Comparison of ENCODE assay signal across 24 cellular contexts in genomic region chr16:82767198-82767597, GRCh38.
"Had no signal": no experiment of that assay in that cellular context is flagged by ENCODE, and none has a peak within 500 bp of the region (broad histone marks: within the 10 kb centered on the region; RNA-seq: fewer than 3 reads in every experiment).

No MANE protein-coding gene starts in this region.

- H3K9ac ChIP-seq: parathyroid adenoma had no signal

- ATAC-seq: lower lobe of right lung; naive thymus-derived CD8-positive, alpha-beta T cell; sciatic nerve; stimulated activated naive B cell treated with anti-CD40 and anti-IgM and Interleukin-4, amounts not matched to agents 10 μg/mL and 1 μg/mL and 100 μg/mL, for 72 hours; stimulated activated naive CD8-positive, alpha-beta T cell treated with anti-CD3 and anti-CD28 coated beads, Interleukin-15, Interleukin-2, amounts not matched to agents 100 U/mL and 50 U/mL, for 24 hours had no signal

- H3K4me1 ChIP-seq: lower lobe of right lung, parathyroid adenoma, uterus had no signal

- H3K27ac ChIP-seq: hepatocyte, lower lobe of right lung, neutrophil, parathyroid adenoma, skin epidermis, stomach, suprapubic skin, tibial nerve, uterus had no signal

- H3K9me3 ChIP-seq: heart right ventricle, lower lobe of right lung, neutrophil, right atrium auricular region, stomach, suprapubic skin, thoracic aorta, tibial nerve, uterus had no signal

- DNase-seq: heart right ventricle; islet precursor cell; lower lobe of right lung; mammary epithelial cell; mesenchymal stem cell; naive thymus-derived CD8-positive, alpha-beta T cell; occipital lobe; stimulated activated CD4-positive, alpha-beta T cell treated with anti-CD3 and anti-CD28 coated beads, Interleukin-12 subunit alpha, Interleukin-12 subunit beta, amount 100 ng/mL, for 4 hours; stimulated activated CD4-positive, alpha-beta T cell treated with anti-CD3 and anti-CD28 coated beads, Interleukin-15, amount 100 ng/mL, for 24 hours; stimulated activated CD4-positive, alpha-beta T cell treated with anti-CD3 and anti-CD28 coated beads, Interleukin-2, amount 100 ng/mL, for 24 hours; stimulated activated CD4-positive, alpha-beta T cell treated with anti-CD3 and anti-CD28 coated beads, Interleukin-4, amount 100 ng/mL, for 1 hour; stimulated activated naive B cell treated with anti-CD40 and anti-IgM and Interleukin-4, amounts not matched to agents 10 μg/mL and 1 μg/mL and 100 μg/mL, for 72 hours; stimulated activated naive CD8-positive, alpha-beta T cell treated with anti-CD3 and anti-CD28 coated beads, Interleukin-15, Interleukin-2, amounts not matched to agents 100 U/mL and 50 U/mL, for 24 hours; stomach; uterus had no signal

- H3K36me3 ChIP-seq: heart right ventricle, lower lobe of right lung, neutrophil, right atrium auricular region, stomach, suprapubic skin, thoracic aorta, tibial nerve, uterus had no signal

- H3K27me3 ChIP-seq: heart right ventricle, neutrophil, right atrium auricular region, stomach, suprapubic skin, tibial nerve, uterus had no signal

- H3K4me3 ChIP-seq: heart right ventricle, hepatocyte, lower lobe of right lung, right atrium auricular region, skin epidermis, stomach, suprapubic skin, thoracic aorta, tibial nerve, uterus had no signal
